In genomic region chr3:16913264-16913580, GRCh38 we compare ENCODE assay signal across 10 cellular contexts. TPM values are rescaled to one million over a fixed set of nuclear protein-coding genes. Genes with fewer than 3 reads are reported as not detected.
DNase-seq lines count a peak whose midpoint lies in the region; ATAC-seq lines count a peak whose summit lies in the region.
"Had no signal": no experiment of that assay in that cellular context is flagged by ENCODE, and none has a peak within 500 bp of the region (broad histone marks: within the 10 kb centered on the region; RNA-seq: fewer than 3 reads in every experiment).

No MANE protein-coding gene starts in this region.

- no peak overlapping the region for H3K27ac Mint-ChIP-seq in activated T-cell treated with anti-CD3 and anti-CD28 coated beads, Interleukin-2, amount 50 U/mL, for 72 hours
- H3K27ac Mint-ChIP-seq in T-helper 17 cell: peak overlapping the region; percentile 57
- H3K27ac Mint-ChIP-seq in stimulated activated effector memory CD8-positive, alpha-beta T cell treated with anti-CD3 and anti-CD28 coated beads, Interleukin-12 subunit alpha, Interleukin-12 subunit beta, amount 100 ng/mL, for 72 hours: peak overlapping the region; percentile 39

- DNase-seq in activated T-cell treated with anti-CD3 and anti-CD28 coated beads, Interleukin-2, amount 50 U/mL, for 72 hours: no peak
- DNase-seq in activated T-cell treated with anti-CD3 and anti-CD28 coated beads, Interleukin-2, amount 50 U/mL, for 1 hour: no peak
- no peak for DNase-seq in T-helper 17 cell
- DNase-seq in stimulated activated effector memory CD8-positive, alpha-beta T cell treated with anti-CD3 and anti-CD28 coated beads, Interleukin-12 subunit alpha, Interleukin-12 subunit beta, amount 100 ng/mL, for 72 hours (ENCODE audit: low spot score in 2 of 2): no peak
- no peak for DNase-seq in NCI-H526 (lab: John Stamatoyannopoulos, UW)
- DNase-seq in NAMALWA (ENCODE audit: low spot score): no peak
- DNase-seq: Kasumi-1 had no signal

- H3K36me3 Mint-ChIP-seq in activated T-cell treated with anti-CD3 and anti-CD28 coated beads, Interleukin-2, amount 50 U/mL, for 72 hours (ENCODE audit: insufficient read depth in 2 of 2): no peaks in the 10 kb centered on the region
- peaks cover 12% of the 10 kb centered on the region for H3K36me3 Mint-ChIP-seq in T-helper 17 cell (ENCODE audit: low read depth)
- no peaks in the 10 kb centered on the region for H3K36me3 Mint-ChIP-seq in stimulated activated effector memory CD8-positive, alpha-beta T cell treated with anti-CD3 and anti-CD28 coated beads, Interleukin-12 subunit alpha, Interleukin-12 subunit beta, amount 100 ng/mL, for 72 hours

- H3K9me3 ChIP-seq in T-helper 17 cell (ENCODE audit: control insufficient read depth, low read length, poor library complexity, severe bottlenecking): no peaks in the 10 kb centered on the region
- H3K9me3 ChIP-seq: vagina had no signal

- peak overlapping the region; percentile 27 to 65 for H3K4me3 Mint-ChIP-seq in activated T-cell treated with anti-CD3 and anti-CD28 coated beads, Interleukin-2, amount 50 U/mL, for 72 hours
- no peak overlapping the region for H3K4me3 Mint-ChIP-seq in T-helper 17 cell
- H3K4me3 Mint-ChIP-seq in stimulated activated effector memory CD8-positive, alpha-beta T cell treated with anti-CD3 and anti-CD28 coated beads, Interleukin-12 subunit alpha, Interleukin-12 subunit beta, amount 100 ng/mL, for 72 hours: peak overlapping the region; percentile 19

- H3K27me3 Mint-ChIP-seq in activated T-cell treated with anti-CD3 and anti-CD28 coated beads, Interleukin-2, amount 50 U/mL, for 72 hours (ENCODE audit: low read depth): no peaks in the 10 kb centered on the region
- no peaks in the 10 kb centered on the region for H3K27me3 Mint-ChIP-seq in T-helper 17 cell

- ATAC-seq in activated T-cell treated with anti-CD3 and anti-CD28 coated beads, Interleukin-2, amount 50 U/mL, for 72 hours (replicated peaks in 1 of 2): no peak
- ATAC-seq in HG02642 (IDR thresholded peaks at IDR 0.05; ENCODE audit: poor library complexity, unreplicated experiment) (peak; percentile 8), T-helper 17 cell (no peak), HG03135 (IDR thresholded peaks at IDR 0.05; ENCODE audit: unreplicated experiment) (no peak)
- no peak for ATAC-seq in stimulated activated effector memory CD8-positive, alpha-beta T cell treated with anti-CD3 and anti-CD28 coated beads, Interleukin-12 subunit alpha, Interleukin-12 subunit beta, amount 100 ng/mL, for 72 hours

- H3K4me1 Mint-ChIP-seq in activated T-cell treated with anti-CD3 and anti-CD28 coated beads, Interleukin-2, amount 50 U/mL, for 72 hours (ENCODE audit: low read depth): peaks cover 81% of the 10 kb centered on the region
- H3K4me1 Mint-ChIP-seq in T-helper 17 cell: peaks cover 52% of the 10 kb centered on the region
- peaks cover 71% of the 10 kb centered on the region for H3K4me1 Mint-ChIP-seq in stimulated activated effector memory CD8-positive, alpha-beta T cell treated with anti-CD3 and anti-CD28 coated beads, Interleukin-12 subunit alpha, Interleukin-12 subunit beta, amount 100 ng/mL, for 72 hours

- H3K9me3 Mint-ChIP-seq in activated T-cell treated with anti-CD3 and anti-CD28 coated beads, Interleukin-2, amount 50 U/mL, for 72 hours: no peaks in the 10 kb centered on the region
- no peaks in the 10 kb centered on the region for H3K9me3 Mint-ChIP-seq in stimulated activated effector memory CD8-positive, alpha-beta T cell treated with anti-CD3 and anti-CD28 coated beads, Interleukin-12 subunit alpha, Interleukin-12 subunit beta, amount 100 ng/mL, for 72 hours

RNA-seq across cellular contexts. Expression of gene PLCL2, which starts 28.5 kb away (rescaled TPM):
- total RNA-seq in activated T-cell treated with anti-CD3 and anti-CD28 coated beads, Interleukin-2, amount 50 U/mL, for 72 hours: 10 to 100 TPM; 22.9 to 24.7 TPM
- total RNA-seq in T-helper 17 cell: 10 to 100 TPM; 53.5 to 55.3 TPM
